Comparison of ENCODE assay signal across 16 cellular contexts in genomic region chr10:132847856-132848255, GRCh38.
DNase-seq lines count a peak whose midpoint lies in the region; ATAC-seq, FAIRE-seq and TF ChIP-seq lines count a peak whose summit lies in the region.
"Had no signal": no experiment of that assay in that cellular context is flagged by ENCODE, and none has a peak within 500 bp of the region (broad histone marks: within the 10 kb centered on the region; RNA-seq: fewer than 3 reads in every experiment).

No MANE protein-coding gene starts in this region.

- POLR2A ChIA-PET in activated CD8-positive, alpha-beta T cell treated with anti-CD3 and anti-CD28 coated beads for 36 hours (lab: Charles Lee): no interaction called here
- POLR2A ChIA-PET in activated CD8-positive, alpha-beta T cell treated with anti-CD3 and anti-CD28 coated beads, Interleukin-2, amount 10 ng/mL, durations not matched to agents 7 days and 5 days (lab: Charles Lee): no interaction called here

- peaks cover 2% of the 10 kb centered on the region for H3K9me3 Mint-ChIP-seq in activated CD8-positive, alpha-beta T cell treated with anti-CD3 and anti-CD28 coated beads for 36 hours
- H3K9me3 Mint-ChIP-seq in activated CD8-positive, alpha-beta T cell treated with anti-CD3 and anti-CD28 coated beads, Interleukin-2, amount 10 ng/mL, durations not matched to agents 7 days and 5 days (ENCODE audit: insufficient read depth): no peaks in the 10 kb centered on the region
- peaks cover 12% of the 10 kb centered on the region for H3K9me3 Mint-ChIP-seq in progenitor cell of endocrine pancreas (ENCODE audit: low read depth)

- peaks cover 10% of the 10 kb centered on the region for H3K4me1 Mint-ChIP-seq in activated CD8-positive, alpha-beta T cell treated with anti-CD3 and anti-CD28 coated beads for 36 hours (ENCODE audit: low read depth)
- H3K4me1 Mint-ChIP-seq in activated CD8-positive, alpha-beta T cell treated with anti-CD3 and anti-CD28 coated beads, Interleukin-2, amount 10 ng/mL, durations not matched to agents 7 days and 5 days (ENCODE audit: low read depth): peaks cover 8% of the 10 kb centered on the region
- peaks cover 11% of the 10 kb centered on the region for H3K4me1 Mint-ChIP-seq in progenitor cell of endocrine pancreas (ENCODE audit: low read depth)

- peak; percentile 25 for DNase-seq in activated CD8-positive, alpha-beta T cell treated with anti-CD3 and anti-CD28 coated beads for 36 hours
- DNase-seq in activated CD8-positive, alpha-beta T cell treated with anti-CD3 and anti-CD28 coated beads, Interleukin-2, amount 10 ng/mL, durations not matched to agents 7 days and 5 days: no peak
- DNase-seq in Jurkat, Clone E6-1 (ENCODE audit: low read depth, low spot score): no peak
- no peak for DNase-seq in epithelial cell of proximal tubule (ENCODE audit: low read depth)
- no peak for DNase-seq in progenitor cell of endocrine pancreas (ENCODE audit: low spot score, unreplicated experiment)
- DNase-seq in frontal cortex (ENCODE audit: low spot score in 2 of 2): no peak
- no peak for DNase-seq in NCI-H69 (lab: John Stamatoyannopoulos, UW)
- DNase-seq: DMS79; foreskin fibroblast; NCI-H345; stimulated activated CD4-positive, alpha-beta T cell treated with anti-CD3 and anti-CD28 coated beads, Interleukin-15, amount 100 ng/mL, for 24 hours had no signal

- no peaks in the 10 kb centered on the region for H3K27me3 Mint-ChIP-seq in activated CD8-positive, alpha-beta T cell treated with anti-CD3 and anti-CD28 coated beads for 36 hours
- H3K27me3 Mint-ChIP-seq in activated CD8-positive, alpha-beta T cell treated with anti-CD3 and anti-CD28 coated beads, Interleukin-2, amount 10 ng/mL, durations not matched to agents 7 days and 5 days (ENCODE audit: low read depth): peaks cover 4% of the 10 kb centered on the region
- H3K27me3 Mint-ChIP-seq in progenitor cell of endocrine pancreas: no peaks in the 10 kb centered on the region

- H3K27ac Mint-ChIP-seq in activated CD8-positive, alpha-beta T cell treated with anti-CD3 and anti-CD28 coated beads for 36 hours: peak overlapping the region; percentile 31
- H3K27ac Mint-ChIP-seq in activated CD8-positive, alpha-beta T cell treated with anti-CD3 and anti-CD28 coated beads, Interleukin-2, amount 10 ng/mL, durations not matched to agents 7 days and 5 days: no peak overlapping the region
- peak overlapping the region; percentile 33 for H3K27ac Mint-ChIP-seq in progenitor cell of endocrine pancreas
- H3K27ac Mint-ChIP-seq: GM23338 had no signal

- CTCF ChIA-PET in activated CD8-positive, alpha-beta T cell treated with anti-CD3 and anti-CD28 coated beads for 36 hours (lab: Charles Lee): interaction anchor here (1.4 kb wide), 1 partner anchor 20 kb away, joined by 3 read pairs; no protein-coding TSS in a partner anchor
- CTCF ChIA-PET in activated CD8-positive, alpha-beta T cell treated with anti-CD3 and anti-CD28 coated beads, Interleukin-2, amount 10 ng/mL, durations not matched to agents 7 days and 5 days (lab: Charles Lee): no interaction called here

- no peak for FAIRE-seq in frontal cortex (lab: Jason Lieb, UNC)
- FAIRE-seq: GM12892, GM19239, islet of Langerhans had no signal

- no peaks in the 10 kb centered on the region for H3K36me3 Mint-ChIP-seq in activated CD8-positive, alpha-beta T cell treated with anti-CD3 and anti-CD28 coated beads for 36 hours (ENCODE audit: low read depth)
- H3K36me3 Mint-ChIP-seq in activated CD8-positive, alpha-beta T cell treated with anti-CD3 and anti-CD28 coated beads, Interleukin-2, amount 10 ng/mL, durations not matched to agents 7 days and 5 days (ENCODE audit: low read depth): no peaks in the 10 kb centered on the region
- peaks cover 9% of the 10 kb centered on the region for H3K36me3 Mint-ChIP-seq in progenitor cell of endocrine pancreas (ENCODE audit: insufficient read depth)

- intact Hi-C loops in activated CD8-positive, alpha-beta T cell treated with anti-CD3 and anti-CD28 coated beads for 36 hours (cut with micrococcal nuclease): no loop called here

- H3K4me3 Mint-ChIP-seq in activated CD8-positive, alpha-beta T cell treated with anti-CD3 and anti-CD28 coated beads for 36 hours: peak overlapping the region; percentile 38
- H3K4me3 Mint-ChIP-seq in activated CD8-positive, alpha-beta T cell treated with anti-CD3 and anti-CD28 coated beads, Interleukin-2, amount 10 ng/mL, durations not matched to agents 7 days and 5 days: no peak overlapping the region
- peak overlapping the region; percentile 3 for H3K4me3 Mint-ChIP-seq in progenitor cell of endocrine pancreas (ENCODE audit: low read depth)
- H3K4me3 Mint-ChIP-seq: GM23338 had no signal

- peak overlapping the region; percentile 16; the same call in 1 of the 2 replicates for H3K4me3 ChIP-seq in Jurkat, Clone E6-1 (ENCODE audit: low read length)
- H3K4me3 ChIP-seq in epithelial cell of proximal tubule (ENCODE audit: low read depth, low read length): peak overlapping the region; percentile 21
- H3K4me3 ChIP-seq: GM23338 had no signal

- peak; percentile 75 for ATAC-seq in activated CD8-positive, alpha-beta T cell treated with anti-CD3 and anti-CD28 coated beads for 36 hours
- ATAC-seq in activated CD8-positive, alpha-beta T cell treated with anti-CD3 and anti-CD28 coated beads, Interleukin-2, amount 10 ng/mL, durations not matched to agents 7 days and 5 days: no peak
- ATAC-seq in HG02763 (IDR thresholded peaks at IDR 0.05; ENCODE audit: unreplicated experiment): no peak

- TF ChIP-seq CTCF in activated CD8-positive, alpha-beta T cell treated with anti-CD3 and anti-CD28 coated beads for 36 hours (IDR thresholded peaks at IDR 0.05): no peak
- TF ChIP-seq CTCF in epithelial cell of proximal tubule (conservative IDR thresholded peaks at IDR 0.05; ENCODE audit: low read depth, low read length): no peak
- TF ChIP-seq CTCF in progenitor cell of endocrine pancreas (IDR thresholded peaks at IDR 0.05; ENCODE audit: unreplicated experiment): no peak
